8 cellular contexts compared by ENCODE assay signal in the genomic region with DNA sequence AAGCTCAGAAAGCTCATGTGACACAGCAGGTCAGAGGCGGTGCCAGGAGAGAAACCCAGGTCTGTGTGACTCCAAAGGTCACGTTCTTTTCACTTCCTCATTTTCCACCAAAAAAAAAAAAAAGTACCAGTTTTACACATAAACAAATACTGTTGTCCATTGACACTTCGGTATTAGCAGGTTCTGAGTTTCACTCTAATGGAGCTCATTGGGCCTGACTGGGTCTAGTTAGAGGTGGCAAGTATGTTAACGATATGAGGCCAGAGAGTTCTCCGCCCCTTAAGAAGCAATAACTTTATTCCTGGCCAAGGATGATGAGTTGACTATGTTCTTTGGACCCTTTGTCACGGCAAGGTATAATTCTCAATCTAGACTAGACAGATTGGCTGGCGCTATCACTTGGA. TPM values are rescaled to one million over a fixed set of nuclear protein-coding genes. Genes with fewer than 3 reads are reported as not detected.
DNase-seq lines count a peak whose midpoint lies in the region; ATAC-seq and TF ChIP-seq lines count a peak whose summit lies in the region.

No MANE protein-coding gene starts in this region.

- CTCF ChIA-PET in activated CD8-positive, alpha-beta T cell treated with anti-CD3 and anti-CD28 coated beads for 36 hours (lab: Charles Lee), result interaction anchor here (1.2 kb wide), 1 partner anchor 42 kb away, joined by 3 read pairs; no protein-coding TSS in a partner anchor
- CTCF ChIA-PET in SK-N-SH (lab: Yijun Ruan, JAX), result interaction anchor here (0.9 kb wide), 1 partner anchor 96 kb away, joined by 3 read pairs; no protein-coding TSS in a partner anchor

- H3K4me2 ChIP-seq in osteoblast (ENCODE audit: insufficient read depth, low read length) (no peak overlapping the region), SK-N-SH (no peak overlapping the region)

- no peak overlapping the region for H3K9ac ChIP-seq in SK-N-SH

- peak overlapping the region; percentile 49 for H3K4me3 Mint-ChIP-seq in memory B cell
- H3K4me3 Mint-ChIP-seq in activated CD8-positive, alpha-beta T cell treated with anti-CD3 and anti-CD28 coated beads for 36 hours, result no peak overlapping the region

- no peak overlapping the region for H2AFZ ChIP-seq in osteoblast (ENCODE audit: low read length)
- H2AFZ ChIP-seq in SK-N-SH (ENCODE audit: low read depth), result no peak overlapping the region

- peaks cover 3% of the 10 kb centered on the region for H3K4me1 ChIP-seq in osteoblast (ENCODE audit: insufficient read depth, low read length)
- no peaks in the 10 kb centered on the region; a peak in 1 of 4 replicates for H3K4me1 ChIP-seq in SK-N-SH (ENCODE audit: control insufficient read depth in 1 of 2, insufficient read depth in 2 of 2, low read depth in 1 of 2, low read length in 1 of 2)

- intact Hi-C loops in activated CD8-positive, alpha-beta T cell treated with anti-CD3 and anti-CD28 coated beads for 36 hours (cut with micrococcal nuclease), result no loop called here

- H3K9me3 ChIP-seq in osteoblast (ENCODE audit: low read depth, low read length), result no peaks in the 10 kb centered on the region
- H3K9me3 ChIP-seq in SK-N-SH, result no peaks in the 10 kb centered on the region

- no peak for TF ChIP-seq CTCF in osteoblast (IDR thresholded peaks at IDR 0.05; ENCODE audit: extremely low read depth, low read depth, low read length)
- no peak for TF ChIP-seq CTCF in activated CD8-positive, alpha-beta T cell treated with anti-CD3 and anti-CD28 coated beads for 36 hours (IDR thresholded peaks at IDR 0.05)
- no peak for TF ChIP-seq CTCF in SK-N-SH (IDR thresholded peaks at IDR 0.05)

- peak; percentile 88 for ATAC-seq in GM18861 (IDR thresholded peaks at IDR 0.05; ENCODE audit: unreplicated experiment)
- ATAC-seq in HG02642 (IDR thresholded peaks at IDR 0.05; ENCODE audit: poor library complexity, unreplicated experiment), result peak; percentile 87
- ATAC-seq in memory B cell (ENCODE audit: low read depth), result peak; percentile 96
- ATAC-seq in activated CD8-positive, alpha-beta T cell treated with anti-CD3 and anti-CD28 coated beads for 36 hours, result no peak

- DNase-seq in Kasumi-1 (lab: John Stamatoyannopoulos, UW) (peak; percentile 54 to 56), memory B cell (ENCODE audit: low spot score in 2 of 2) (peak; percentile 29 to 61), osteoblast (ENCODE audit: insufficient read length, low spot score, missing footprints) (no peak), ureter (ENCODE audit: low spot score) (no peak), SK-N-SH (no peak)
- no peak for DNase-seq in activated CD8-positive, alpha-beta T cell treated with anti-CD3 and anti-CD28 coated beads for 36 hours

- TF ChIP-seq EP300 in SK-N-SH (IDR thresholded peaks at IDR 0.05; ENCODE audit: borderline replicate concordance in 1 of 2, low read depth in 1 of 2, low read length in 1 of 2), result no peak

- no peak for TF ChIP-seq RAD21 in SK-N-SH (IDR thresholded peaks at IDR 0.05; ENCODE audit: low read length)

- H3K36me3 Mint-ChIP-seq in memory B cell, result no peaks in the 10 kb centered on the region
- no peaks in the 10 kb centered on the region for H3K36me3 Mint-ChIP-seq in activated CD8-positive, alpha-beta T cell treated with anti-CD3 and anti-CD28 coated beads for 36 hours (ENCODE audit: low read depth)

- no peak overlapping the region for H3K27ac ChIP-seq in osteoblast (ENCODE audit: low read depth, low read length)
- no peak overlapping the region for H3K27ac ChIP-seq in SK-N-SH (ENCODE audit: low read depth in 2 of 2, low read length in 1 of 2)

- POLR2A ChIA-PET in activated CD8-positive, alpha-beta T cell treated with anti-CD3 and anti-CD28 coated beads for 36 hours (lab: Charles Lee), result interaction anchor here (1.9 kb wide), 1 partner anchor 98 kb away, joined by 5 read pairs; no protein-coding TSS in a partner anchor
- POLR2A ChIA-PET in SK-N-SH (lab: Yijun Ruan, JAX), result no interaction called here

- H3K9me2 ChIP-seq in SK-N-SH, result no peaks in the 10 kb centered on the region

- no peaks in the 10 kb centered on the region for H3K79me2 ChIP-seq in osteoblast (ENCODE audit: insufficient read depth, low read length)
- H3K79me2 ChIP-seq in SK-N-SH (ENCODE audit: insufficient read depth), result no peaks in the 10 kb centered on the region

- H3K27ac Mint-ChIP-seq in memory B cell, result peak overlapping the region; percentile 96
- no peak overlapping the region for H3K27ac Mint-ChIP-seq in activated CD8-positive, alpha-beta T cell treated with anti-CD3 and anti-CD28 coated beads for 36 hours

- H3K27me3 Mint-ChIP-seq in memory B cell, result no peaks in the 10 kb centered on the region
- H3K27me3 Mint-ChIP-seq in activated CD8-positive, alpha-beta T cell treated with anti-CD3 and anti-CD28 coated beads for 36 hours, result no peaks in the 10 kb centered on the region

- no peaks in the 10 kb centered on the region for H3K27me3 ChIP-seq in osteoblast (ENCODE audit: insufficient read depth, low read length)
- no peaks in the 10 kb centered on the region for H3K27me3 ChIP-seq in SK-N-SH (ENCODE audit: insufficient read depth)

- H3K9me3 Mint-ChIP-seq in memory B cell, result no peaks in the 10 kb centered on the region
- H3K9me3 Mint-ChIP-seq in activated CD8-positive, alpha-beta T cell treated with anti-CD3 and anti-CD28 coated beads for 36 hours, result no peaks in the 10 kb centered on the region

- H3F3A ChIP-seq in SK-N-SH (replicated peaks; ENCODE audit: insufficient read depth), result no peaks in the 10 kb centered on the region

- H3K4me1 Mint-ChIP-seq in memory B cell, result peaks cover 17% of the 10 kb centered on the region
- peaks cover 4% of the 10 kb centered on the region for H3K4me1 Mint-ChIP-seq in activated CD8-positive, alpha-beta T cell treated with anti-CD3 and anti-CD28 coated beads for 36 hours (ENCODE audit: low read depth)

- 86% methylated on average over 7 of the region's 7 CpGs for WGBS in SK-N-SH (ENCODE audit: low lambda C conversion rate)

- no peaks in the 10 kb centered on the region for H4K20me1 ChIP-seq in osteoblast (ENCODE audit: insufficient read depth, low read length)
- H4K20me1 ChIP-seq in SK-N-SH (ENCODE audit: insufficient read depth), result no peaks in the 10 kb centered on the region

- no peaks in the 10 kb centered on the region for H3K36me3 ChIP-seq in osteoblast (ENCODE audit: insufficient read depth, low read length)
- H3K36me3 ChIP-seq in SK-N-SH (replicated peaks in 1 of 2; ENCODE audit: control insufficient read depth in 1 of 2, insufficient read depth in 2 of 2, low read length in 1 of 2), result no peaks in the 10 kb centered on the region

- H3K4me3 ChIP-seq in osteoblast (ENCODE audit: insufficient read depth, low read length), result no peak overlapping the region
- H3K4me3 ChIP-seq in SK-N-SH (ENCODE audit: low read depth in 2 of 2, low read length in 1 of 2), result no peak overlapping the region

TF ChIP-seq in SK-N-SH, 30 proteins besides CTCF, POLR2A, EP300 and RAD21 (continues in another document):
- TF ChIP-seq TCF12 (IDR thresholded peaks at IDR 0.05) (no peak), TAF1 (IDR thresholded peaks at IDR 0.05; ENCODE audit: borderline replicate concordance, low read depth, low read length) (no peak), NRF1 (IDR thresholded peaks at IDR 0.05; ENCODE audit: low read depth, low read length) (no peak), TEAD4 (IDR thresholded peaks at IDR 0.05; ENCODE audit: borderline replicate concordance, insufficient read depth) (no peak), GABPA (IDR thresholded peaks at IDR 0.05; ENCODE audit: low read depth) (no peak), FOXM1 (IDR thresholded peaks at IDR 0.05; ENCODE audit: low read depth) (no peak), MEF2A (IDR thresholded peaks at IDR 0.05; ENCODE audit: borderline replicate concordance, low read depth) (no peak), FOSL2 (IDR thresholded peaks at IDR 0.05; ENCODE audit: borderline replicate concordance, low read depth) (no peak), SIN3A (IDR thresholded peaks at IDR 0.05; ENCODE audit: borderline replicate concordance, low read depth, low read length) (no peak), NFIC (IDR thresholded peaks at IDR 0.05; ENCODE audit: borderline replicate concordance) (no peak), FOXJ3 (CRISPR knock-in tag; IDR thresholded peaks at IDR 0.05) (no peak), YY1 (IDR thresholded peaks at IDR 0.05; ENCODE audit: low read depth) (no peak), CHD2 (IDR thresholded peaks at IDR 0.05; ENCODE audit: low read length, partially characterized antibody) (no peak), RCOR1 (IDR thresholded peaks at IDR 0.05; ENCODE audit: low read length) (no peak), ELF1 (IDR thresholded peaks at IDR 0.05) (no peak)
- TF ChIP-seq, protein P1, sequence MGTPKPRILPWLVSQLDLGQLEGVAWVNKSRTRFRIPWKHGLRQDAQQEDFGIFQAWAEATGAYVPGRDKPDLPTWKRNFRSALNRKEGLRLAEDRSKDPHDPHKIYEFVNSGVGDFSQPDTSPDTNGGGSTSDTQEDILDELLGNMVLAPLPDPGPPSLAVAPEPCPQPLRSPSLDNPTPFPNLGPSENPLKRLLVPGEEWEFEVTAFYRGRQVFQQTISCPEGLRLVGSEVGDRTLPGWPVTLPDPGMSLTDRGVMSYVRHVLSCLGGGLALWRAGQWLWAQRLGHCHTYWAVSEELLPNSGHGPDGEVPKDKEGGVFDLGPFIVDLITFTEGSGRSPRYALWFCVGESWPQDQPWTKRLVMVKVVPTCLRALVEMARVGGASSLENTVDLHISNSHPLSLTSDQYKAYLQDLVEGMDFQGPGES (IDR thresholded peaks at IDR 0.05; ENCODE audit: low read depth, low read length), result no peak
- TF ChIP-seq, protein P2, sequence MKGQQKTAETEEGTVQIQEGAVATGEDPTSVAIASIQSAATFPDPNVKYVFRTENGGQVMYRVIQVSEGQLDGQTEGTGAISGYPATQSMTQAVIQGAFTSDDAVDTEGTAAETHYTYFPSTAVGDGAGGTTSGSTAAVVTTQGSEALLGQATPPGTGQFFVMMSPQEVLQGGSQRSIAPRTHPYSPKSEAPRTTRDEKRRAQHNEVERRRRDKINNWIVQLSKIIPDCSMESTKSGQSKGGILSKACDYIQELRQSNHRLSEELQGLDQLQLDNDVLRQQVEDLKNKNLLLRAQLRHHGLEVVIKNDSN (IDR thresholded peaks at IDR 0.05; ENCODE audit: borderline replicate concordance, low read depth), result no peak

RNA-seq across cellular contexts. Expression of a gene that starts 30.0 kb away (rescaled TPM):
- total RNA-seq in osteoblast (16.5 and 19.9 TPM in 2 replicates), ureter (17.8 TPM)
- 10 to 100 TPM; 14.9 to 15.5 TPM for total RNA-seq in activated CD8-positive, alpha-beta T cell treated with anti-CD3 and anti-CD28 coated beads for 36 hours
- 10.1 and 15.1 TPM in 2 replicates for polyA plus RNA-seq in SK-N-SH (2012; rRNA removed)
- 13.8 and 15.7 TPM in 2 replicates for polyA plus RNA-seq in SK-N-SH (2012; cell fraction: cytosol; rRNA removed)
- 5.2 and 10.3 TPM in 2 replicates for polyA plus RNA-seq in SK-N-SH (2012; cell fraction: nucleus; rRNA removed)

RNA-seq across cellular contexts. Expression of a gene that starts 33.4 kb away (rescaled TPM):
- total RNA-seq in osteoblast (127 and 166 TPM in 2 replicates), ureter (501 TPM)
- total RNA-seq in activated CD8-positive, alpha-beta T cell treated with anti-CD3 and anti-CD28 coated beads for 36 hours, result 100 to 1,000 TPM; 287 to 308 TPM
- polyA plus RNA-seq in SK-N-SH (2012; rRNA removed), result 315 and 370 TPM in 2 replicates
- polyA plus RNA-seq in SK-N-SH (2012; cell fraction: cytosol; rRNA removed), result 299 and 383 TPM in 2 replicates
- polyA plus RNA-seq in SK-N-SH (2012; cell fraction: nucleus; rRNA removed), result 85.2 and 129 TPM in 2 replicates

Comparison
In these comparisons a context has a peak if more than half of its experiments do, and no peak if none do; other contexts are left out.
1. DNase-seq: peak in Kasumi-1 (2 of 2) and memory B cell (2 of 2); none in osteoblast (single experiment), ureter (single experiment), activated CD8-positive, alpha-beta T cell treated with anti-CD3 and anti-CD28 coated beads for 36 hours (single experiment) and SK-N-SH (single experiment).